Comparison of ENCODE assay signal across 15 cellular contexts in the genomic region with DNA sequence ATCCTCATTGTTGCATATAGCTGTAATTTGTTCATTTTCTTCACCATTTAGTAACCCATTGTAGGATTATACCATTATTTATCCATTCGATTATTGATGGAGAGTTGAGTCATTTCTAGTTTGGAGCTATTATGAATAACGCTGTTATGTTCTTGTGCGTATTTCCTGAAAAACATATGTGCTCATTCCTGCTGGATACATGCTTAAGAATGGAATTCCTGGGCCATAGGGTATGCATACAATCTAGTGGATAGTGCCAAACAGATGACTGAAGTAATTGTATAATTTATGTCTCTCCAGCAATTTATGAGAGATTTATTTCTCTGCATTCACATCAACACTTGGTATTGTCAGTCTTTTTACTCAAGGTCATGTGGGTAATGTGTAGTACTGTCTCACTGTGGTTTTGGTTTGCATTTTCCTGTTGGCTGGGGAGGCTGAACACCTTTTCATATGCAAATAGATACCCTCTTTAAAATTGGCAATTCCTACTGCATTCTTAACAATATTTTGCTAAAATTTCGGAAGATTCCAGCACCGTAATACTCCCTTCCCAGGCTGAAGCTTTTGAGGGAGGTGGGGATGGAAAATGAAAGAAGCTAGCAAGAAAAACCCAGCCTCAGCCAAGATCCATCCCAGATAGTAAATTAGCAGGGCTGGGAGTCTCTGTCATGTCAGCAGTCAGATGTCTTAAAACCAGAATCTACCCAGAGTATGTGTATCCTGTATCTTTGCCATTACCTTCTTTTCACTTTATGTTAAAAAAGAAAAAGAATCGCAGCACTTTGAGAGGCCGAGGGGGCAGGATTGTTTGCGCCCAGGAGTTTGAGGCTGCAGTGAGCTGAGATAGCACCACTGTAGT.
A peak's percentile ranks its signal among the peaks of the same experiment; 100 is the strongest.
DNase-seq lines count a peak whose midpoint lies in the region; ATAC-seq, FAIRE-seq and TF ChIP-seq lines count a peak whose summit lies in the region.
"Had no signal": no experiment of that assay in that cellular context is flagged by ENCODE, and none has a peak within 500 bp of the region (broad histone marks: within the 10 kb centered on the region; RNA-seq: fewer than 3 reads in every experiment).

No MANE protein-coding gene starts in this region.

- H3K27ac ChIP-seq in CD8-positive, alpha-beta memory T cell (ENCODE audit: low read depth, low read length) = no peak overlapping the region
- H3K27ac ChIP-seq in HUES48 (ENCODE audit: low read depth, low read length) (peak overlapping the region; percentile 43), astrocyte (ENCODE audit: low read depth, low read length) (no peak overlapping the region), neural cell (ENCODE audit: low read length) (peak overlapping the region; percentile 28)
- H3K27ac ChIP-seq: Peyer's patch had no signal

- H3K9me2 ChIP-seq in neural cell (ENCODE audit: insufficient read depth, low read length) = no peaks in the 10 kb centered on the region

- H3K27ac Mint-ChIP-seq in CD8-positive, alpha-beta memory T cell = peak overlapping the region in 2 of 8 donors; percentile 2 to 5
- peak overlapping the region; percentile 15 for H3K27ac Mint-ChIP-seq in astrocyte (ENCODE audit: unreplicated experiment)

- H3K4me3 ChIP-seq in CD8-positive, alpha-beta memory T cell (ENCODE audit: low read length) = peak overlapping the region; percentile 29
- H3K4me3 ChIP-seq in HUES48 (ENCODE audit: low read depth, low read length) (no peak overlapping the region), astrocyte (ENCODE audit: insufficient read depth, low read depth, low read length) (no peak overlapping the region), neural cell (ENCODE audit: low read length) (no peak overlapping the region)
- H3K4me3 ChIP-seq: MG63, Peyer's patch had no signal

- H3F3A ChIP-seq in neural cell (ENCODE audit: insufficient read depth, low read length, poor library complexity, severe bottlenecking) = no peaks in the 10 kb centered on the region

- FAIRE-seq in astrocyte (lab: Jason Lieb, UNC) = no peak
- FAIRE-seq: frontal cortex had no signal

- no peaks in the 10 kb centered on the region for H3K9me3 ChIP-seq in CD8-positive, alpha-beta memory T cell (ENCODE audit: low read length)
- H3K9me3 ChIP-seq in HUES48 (ENCODE audit: control insufficient read depth, insufficient read depth, low read length) (no peaks in the 10 kb centered on the region), astrocyte (ENCODE audit: insufficient read depth, low read depth, low read length) (no peaks in the 10 kb centered on the region), neural cell (ENCODE audit: low read length) (no peaks in the 10 kb centered on the region)
- H3K9me3 ChIP-seq: MG63, Peyer's patch had no signal

- DNase-seq in CD8-positive, alpha-beta memory T cell = peak in 1 of 5 donors; percentile 40
- DNase-seq in astrocyte (ENCODE audit: low read depth) (no peak), kidney glomerular epithelial cell (lab: John Stamatoyannopoulos, UW) (no peak), COR-L47 (lab: John Stamatoyannopoulos, UW) (no peak)
- DNase-seq: activated effector memory CD4-positive, alpha-beta T cell treated with Interleukin-2 at 50 U/mL for 16 hours; caudate nucleus; DMS53; mammary epithelial cell; MG63; NCI-H2029 treated with DMSO at 0.1 percent for 48 hours; Peyer's patch had no signal

- peaks cover 14 to 34% (median 20%) of the 10 kb centered on the region in 3 donors for H3K4me1 Mint-ChIP-seq in CD8-positive, alpha-beta memory T cell
- peaks cover 28% of the 10 kb centered on the region for H3K4me1 Mint-ChIP-seq in astrocyte (ENCODE audit: low read depth, unreplicated experiment)

- no peak for TF ChIP-seq POLR2A in GM18505 (IDR thresholded peaks at IDR 0.05; ENCODE audit: borderline replicate concordance, extremely low read depth, insufficient read depth, insufficient read length)

- peaks cover 9 to 27% (median 27%) of the 10 kb centered on the region in 3 donors for H3K36me3 Mint-ChIP-seq in CD8-positive, alpha-beta memory T cell
- peaks cover 24% of the 10 kb centered on the region for H3K36me3 Mint-ChIP-seq in astrocyte (ENCODE audit: low read depth, unreplicated experiment)

- no peaks in the 10 kb centered on the region for H4K20me1 ChIP-seq in astrocyte (ENCODE audit: insufficient read depth, low read length)
- no peaks in the 10 kb centered on the region for H4K20me1 ChIP-seq in neural cell (ENCODE audit: insufficient read depth)

- H2AFZ ChIP-seq in astrocyte (ENCODE audit: low read depth, low read length) = no peak overlapping the region
- no peak overlapping the region for H2AFZ ChIP-seq in neural cell (ENCODE audit: low read depth, low read length)

- H3K4me2 ChIP-seq in astrocyte (ENCODE audit: low read length) = no peak overlapping the region
- H3K4me2 ChIP-seq in neural cell (ENCODE audit: low read length) = no peak overlapping the region

- H3K79me2 ChIP-seq in astrocyte (ENCODE audit: insufficient read depth, low read length) (no peaks in the 10 kb centered on the region), neural cell (replicated peaks; ENCODE audit: insufficient read depth, low read length) (no peaks in the 10 kb centered on the region)

- no peak for ATAC-seq in GM18505 (IDR thresholded peaks at IDR 0.05; ENCODE audit: unreplicated experiment)

- peaks cover 0 to 1% of the 10 kb centered on the region in 2 donors for H3K27me3 Mint-ChIP-seq in CD8-positive, alpha-beta memory T cell
- no peaks in the 10 kb centered on the region for H3K27me3 Mint-ChIP-seq in astrocyte (ENCODE audit: low read depth, unreplicated experiment)

- no peak for TF ChIP-seq RAD21 in neural cell (conservative IDR thresholded peaks at IDR 0.05)

- no peak overlapping the region for H3K4me3 Mint-ChIP-seq in CD8-positive, alpha-beta memory T cell
- H3K4me3 Mint-ChIP-seq in astrocyte (ENCODE audit: unreplicated experiment) = no peak overlapping the region

- H3K36me3 ChIP-seq in CD8-positive, alpha-beta memory T cell (ENCODE audit: insufficient read depth, low read length) = no peaks in the 10 kb centered on the region
- H3K36me3 ChIP-seq in HUES48 (ENCODE audit: control insufficient read depth, insufficient read depth, low read length) = peaks cover 55% of the 10 kb centered on the region
- peaks cover 9% of the 10 kb centered on the region for H3K36me3 ChIP-seq in astrocyte (ENCODE audit: insufficient read depth, low read length)
- H3K36me3 ChIP-seq in neural cell (ENCODE audit: insufficient read depth, low read length) = peaks cover 15% of the 10 kb centered on the region
- H3K36me3 ChIP-seq: MG63 had no signal

- peaks cover 0 to 4% (median 0%) of the 10 kb centered on the region in 5 donors for H3K9me3 Mint-ChIP-seq in CD8-positive, alpha-beta memory T cell
- no peaks in the 10 kb centered on the region for H3K9me3 Mint-ChIP-seq in astrocyte (ENCODE audit: unreplicated experiment)

- CTCF ChIA-PET in CD8-positive, alpha-beta memory T cell (lab: Charles Lee) = no interaction called here

- peaks cover 41% of the 10 kb centered on the region for H3K4me1 ChIP-seq in CD8-positive, alpha-beta memory T cell (ENCODE audit: insufficient read depth, low read length)
- H3K4me1 ChIP-seq in HUES48 (ENCODE audit: control insufficient read depth, insufficient read depth, low read length) = peaks cover 20% of the 10 kb centered on the region
- peaks cover 13% of the 10 kb centered on the region for H3K4me1 ChIP-seq in astrocyte (ENCODE audit: insufficient read depth, low read length)
- H3K4me1 ChIP-seq: Peyer's patch had no signal

- H3K27me3 ChIP-seq in CD8-positive, alpha-beta memory T cell (ENCODE audit: insufficient read depth, low read length, poor library complexity, severe bottlenecking) = no peaks in the 10 kb centered on the region
- H3K27me3 ChIP-seq in HUES48 (ENCODE audit: control insufficient read depth, insufficient read depth, low read length) = no peaks in the 10 kb centered on the region
- H3K27me3 ChIP-seq in astrocyte (ENCODE audit: insufficient read depth, low read length) = no peaks in the 10 kb centered on the region
- no peaks in the 10 kb centered on the region for H3K27me3 ChIP-seq in neural cell (ENCODE audit: insufficient read depth, low read depth, low read length)
- H3K27me3 ChIP-seq: MG63, Peyer's patch had no signal

- TF ChIP-seq CTCF in astrocyte (IDR thresholded peaks at IDR 0.05; ENCODE audit: insufficient read depth, low read depth, low read length) (no peak), neural cell (IDR thresholded peaks at IDR 0.05; ENCODE audit: poor library complexity, severe bottlenecking) (no peak)

- TF ChIP-seq EP300 in neural cell (conservative IDR thresholded peaks at IDR 0.05; ENCODE audit: poor library complexity, severe bottlenecking) = no peak

- POLR2A ChIA-PET in CD8-positive, alpha-beta memory T cell (lab: Charles Lee) = no interaction called here

- no peak overlapping the region for H3K9ac ChIP-seq in HUES48 (ENCODE audit: low read depth, low read length)
- H3K9ac ChIP-seq in astrocyte (ENCODE audit: low read length) = no peak overlapping the region
- no peak overlapping the region for H3K9ac ChIP-seq in neural cell (ENCODE audit: low read length)

TF ChIP-seq in neural cell, 6 proteins besides CTCF, POLR2A, EP300 and RAD21 (continues in another document):
- TF ChIP-seq TAF1 (IDR thresholded peaks at IDR 0.05; ENCODE audit: low read depth) = no peak
- no peak for TF ChIP-seq MXI1 (conservative IDR thresholded peaks at IDR 0.05; ENCODE audit: poor library complexity, severe bottlenecking)
- no peak for TF ChIP-seq EZH2 (IDR thresholded peaks at IDR 0.05; ENCODE audit: borderline replicate concordance, insufficient read depth, low read length, poor library complexity, severe bottlenecking)

Comparison
In these comparisons a context has a peak if more than half of its experiments do, and no peak if none do; other contexts are left out.
1. H3K27ac ChIP-seq: peak in HUES48 (single experiment) and neural cell (single experiment); none in CD8-positive, alpha-beta memory T cell (single experiment) and astrocyte (single experiment).